8 cellular contexts compared by ENCODE assay signal in genomic region chr2:68251187-68251854, GRCh38. TPM values are rescaled to one million over a fixed set of nuclear protein-coding genes. Genes with fewer than 3 reads are reported as not detected.
DNase-seq lines count a peak whose midpoint lies in the region; ATAC-seq and TF ChIP-seq lines count a peak whose summit lies in the region.

No MANE protein-coding gene starts in this region.

- H3K4me1 Mint-ChIP-seq in activated T-helper 1 cell treated with anti-CD3 and anti-CD28 coated beads, Interleukin-12 subunit alpha, Interleukin-12 subunit beta, Interleukin-2, Interleukin-4 antibody, amounts not matched to agents 30 ng/mL and 10 ng/mL and 1 ng/mL, durations not matched to agents 14 hours and 24 hours and 36 hours (ENCODE audit: low read depth): peaks cover 50% of the 10 kb centered on the region
- H3K4me1 Mint-ChIP-seq in natural killer cell: peaks cover 28 to 41% of the 10 kb centered on the region in 2 donors

- no peaks in the 10 kb centered on the region for H3K9me3 ChIP-seq in KOPT-K1 (ENCODE audit: insufficient read depth, low read length, poor library complexity, severe bottlenecking)
- H3K9me3 ChIP-seq in Peyer's patch: no peaks in the 10 kb centered on the region

- no peaks in the 10 kb centered on the region for H3K27me3 ChIP-seq in Peyer's patch

- peaks cover 0 to 46% (median 10%) of the 10 kb centered on the region in 4 donors for H3K4me1 ChIP-seq in Peyer's patch

- DNase-seq in DMS53 treated with DMSO at 0.1 percent for 48 hours (lab: John Stamatoyannopoulos, UW; ENCODE audit: unreplicated experiment): peak; percentile 84
- DNase-seq in Peyer's patch: peak; percentile 70 to 92 (median 73)
- peak; percentile 75 for DNase-seq in activated T-helper 1 cell treated with anti-CD3 and anti-CD28 coated beads, Interleukin-12 subunit alpha, Interleukin-12 subunit beta, Interleukin-2, Interleukin-4 antibody, amounts not matched to agents 30 ng/mL and 10 ng/mL and 1 ng/mL, durations not matched to agents 14 hours and 24 hours and 36 hours (ENCODE audit: low spot score)
- DNase-seq in fibroblast of gingiva (ENCODE audit: low read depth): peak; percentile 65
- peak; percentile 62 for DNase-seq in natural killer cell
- DNase-seq in stimulated activated naive CD8-positive, alpha-beta T cell treated with anti-CD3 and anti-CD28 coated beads, Interleukin-15, Interleukin-2, amounts not matched to agents 100 U/mL and 50 U/mL, for 24 hours: peak; percentile 69

- intact Hi-C loops in activated T-helper 1 cell treated with anti-CD3 and anti-CD28 coated beads, Interleukin-12 subunit alpha, Interleukin-12 subunit beta, Interleukin-2, Interleukin-4 antibody, amounts not matched to agents 30 ng/mL and 10 ng/mL and 1 ng/mL, durations not matched to agents 14 hours and 24 hours and 36 hours (cut with micrococcal nuclease): loop anchor here (1.0 to 10.0 kb wide), 12 partner anchors 27 to 513 kb away; partner anchors contain the start of genes C1D and PNO1
- intact Hi-C loops in natural killer cell (cut with micrococcal nuclease): loop anchor here (1.0 to 5.0 kb wide), 3 partner anchors 55 to 190 kb away; partner anchors contain the start of gene PLEK

- H3K4me3 Mint-ChIP-seq in activated T-helper 1 cell treated with anti-CD3 and anti-CD28 coated beads, Interleukin-12 subunit alpha, Interleukin-12 subunit beta, Interleukin-2, Interleukin-4 antibody, amounts not matched to agents 30 ng/mL and 10 ng/mL and 1 ng/mL, durations not matched to agents 14 hours and 24 hours and 36 hours: peak overlapping the region; percentile 92
- peak overlapping the region; percentile 94 for H3K4me3 Mint-ChIP-seq in natural killer cell

- TF ChIP-seq CTCF in Peyer's patch (IDR thresholded peaks at IDR 0.05) (peak; percentile 68 to 89 (median 76)), natural killer cell (IDR thresholded peaks at IDR 0.05) (peak; percentile 69)

- H3K36me3 ChIP-seq in KOPT-K1 (ENCODE audit: insufficient read depth, low read length) (peaks cover 25% of the 10 kb centered on the region), Peyer's patch (no peaks in the 10 kb centered on the region)

- ATAC-seq in GM21737 (IDR thresholded peaks at IDR 0.05; ENCODE audit: unreplicated experiment): peak; percentile 44
- ATAC-seq in natural killer cell: peak; percentile 65 to 79 (median 66)
- peak; percentile 50 for ATAC-seq in stimulated activated naive CD8-positive, alpha-beta T cell treated with anti-CD3 and anti-CD28 coated beads, Interleukin-15, Interleukin-2, amounts not matched to agents 100 U/mL and 50 U/mL, for 24 hours

- H3K27ac Mint-ChIP-seq in activated T-helper 1 cell treated with anti-CD3 and anti-CD28 coated beads, Interleukin-12 subunit alpha, Interleukin-12 subunit beta, Interleukin-2, Interleukin-4 antibody, amounts not matched to agents 30 ng/mL and 10 ng/mL and 1 ng/mL, durations not matched to agents 14 hours and 24 hours and 36 hours: peak overlapping the region; percentile 97
- H3K27ac Mint-ChIP-seq in natural killer cell: peak overlapping the region in 1 of 2 donors; percentile 97

- H3K36me3 Mint-ChIP-seq in activated T-helper 1 cell treated with anti-CD3 and anti-CD28 coated beads, Interleukin-12 subunit alpha, Interleukin-12 subunit beta, Interleukin-2, Interleukin-4 antibody, amounts not matched to agents 30 ng/mL and 10 ng/mL and 1 ng/mL, durations not matched to agents 14 hours and 24 hours and 36 hours (ENCODE audit: low read depth): peaks cover 18% of the 10 kb centered on the region
- peaks cover 8% of the 10 kb centered on the region for H3K36me3 Mint-ChIP-seq in natural killer cell

- H3K4me3 ChIP-seq in Peyer's patch: peak overlapping the region; percentile 67 to 94 (median 82)

- peak; percentile 24 to 58 for TF ChIP-seq POLR2A in Peyer's patch (IDR thresholded peaks at IDR 0.05)

- no peaks in the 10 kb centered on the region for H3K9me3 Mint-ChIP-seq in activated T-helper 1 cell treated with anti-CD3 and anti-CD28 coated beads, Interleukin-12 subunit alpha, Interleukin-12 subunit beta, Interleukin-2, Interleukin-4 antibody, amounts not matched to agents 30 ng/mL and 10 ng/mL and 1 ng/mL, durations not matched to agents 14 hours and 24 hours and 36 hours
- no peaks in the 10 kb centered on the region for H3K9me3 Mint-ChIP-seq in natural killer cell

- H3K27me3 Mint-ChIP-seq in activated T-helper 1 cell treated with anti-CD3 and anti-CD28 coated beads, Interleukin-12 subunit alpha, Interleukin-12 subunit beta, Interleukin-2, Interleukin-4 antibody, amounts not matched to agents 30 ng/mL and 10 ng/mL and 1 ng/mL, durations not matched to agents 14 hours and 24 hours and 36 hours (ENCODE audit: insufficient read depth): peaks cover 6% of the 10 kb centered on the region
- H3K27me3 Mint-ChIP-seq in natural killer cell (ENCODE audit: low read depth in 2 of 2): peaks cover 0 to 3% of the 10 kb centered on the region in 2 donors

- H3K27ac ChIP-seq in KOPT-K1 (ENCODE audit: low read depth, low read length, poor library complexity, severe bottlenecking): peak overlapping the region; percentile 84
- H3K27ac ChIP-seq in Peyer's patch: peak overlapping the region; percentile 93 to 100 (median 96)

RNA-seq across cellular contexts. Expression of gene PPP3R1, which starts 1.0 kb away (rescaled TPM):
- 10 to 100 TPM; 18.5 to 33.8 (median 25.4) TPM for total RNA-seq in Peyer's patch
- 84.2 and 85.9 TPM in 2 replicates for total RNA-seq in activated T-helper 1 cell treated with anti-CD3 and anti-CD28 coated beads, Interleukin-12 subunit alpha, Interleukin-12 subunit beta, Interleukin-2, Interleukin-4 antibody, amounts not matched to agents 30 ng/mL and 10 ng/mL and 1 ng/mL, durations not matched to agents 14 hours and 24 hours and 36 hours
- total RNA-seq in natural killer cell: 10 to 100 TPM; 77.8 to 86.2 (median 79.9) TPM

Comparison
In these comparisons a context has a peak if more than half of its experiments do, and no peak if none do; other contexts are left out.
1. Peak in every context shown above with its lines: DNase-seq, ATAC-seq, H3K4me3 ChIP-seq and H3K27ac ChIP-seq.